In the genomic region with DNA sequence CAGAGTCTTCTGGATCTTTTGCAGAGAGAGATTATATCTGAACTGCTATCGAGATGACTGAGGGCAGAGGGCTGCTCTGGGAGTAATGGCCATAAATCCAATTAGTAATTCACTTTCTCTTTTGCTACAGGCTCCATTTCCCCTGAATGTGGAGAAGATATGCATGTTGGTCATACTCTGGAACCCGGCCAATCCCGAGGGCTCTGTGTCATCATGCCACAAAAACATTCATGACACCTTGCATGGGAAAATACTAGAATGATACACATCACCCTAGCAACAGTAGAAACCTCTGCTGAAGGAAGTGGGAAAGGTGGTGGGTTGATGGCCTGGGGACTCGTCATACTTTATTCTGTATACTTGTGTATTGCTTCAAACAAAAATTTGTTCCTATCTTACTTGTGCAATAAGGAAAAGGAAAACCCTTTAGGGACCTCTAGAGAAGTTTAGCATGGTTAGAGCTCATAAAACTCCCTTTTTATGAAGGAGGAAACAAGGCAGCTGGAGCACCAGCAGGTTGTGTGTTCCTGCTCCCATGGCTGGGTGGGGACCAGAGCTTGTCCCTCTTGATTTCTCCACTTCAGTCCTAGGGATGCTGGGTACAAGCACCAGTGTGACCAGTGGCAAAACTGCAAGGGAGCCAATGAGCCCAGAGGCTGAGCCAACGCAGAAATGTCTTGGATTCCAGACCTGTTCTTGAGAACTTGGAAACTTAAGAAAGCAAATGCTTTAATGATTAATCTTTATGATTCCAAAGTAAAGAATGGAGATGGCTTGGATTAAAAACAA, we compare ENCODE assay signal across 10 cellular contexts. TPM values are rescaled to one million over a fixed set of nuclear protein-coding genes. Genes with fewer than 3 reads are reported as not detected.
DNase-seq lines count a peak whose midpoint lies in the region; ATAC-seq lines count a peak whose summit lies in the region.
"Had no signal": no experiment of that assay in that cellular context is flagged by ENCODE, and none has a peak within 500 bp of the region (broad histone marks: within the 10 kb centered on the region; RNA-seq: fewer than 3 reads in every experiment).

No MANE protein-coding gene starts in this region.

- no peaks in the 10 kb centered on the region for H3K4me1 Mint-ChIP-seq in T-helper 17 cell
- H3K4me1 Mint-ChIP-seq: B cell had no signal

- no peak overlapping the region for H3K4me3 Mint-ChIP-seq in T-helper 17 cell
- H3K4me3 Mint-ChIP-seq: B cell had no signal

- ATAC-seq in T-helper 17 cell: peak; percentile 64
- ATAC-seq in GM19395 (IDR thresholded peaks at IDR 0.05; ENCODE audit: unreplicated experiment): no peak

- DNase-seq in NCI-H82 (lab: John Stamatoyannopoulos, UW) (peak; percentile 41), NCI-H82 treated with DMSO at 0.1 percent for 48 hours (lab: John Stamatoyannopoulos, UW; ENCODE audit: unreplicated experiment) (no peak), T-helper 17 cell (no peak), fibroblast of peridontal ligament (ENCODE audit: extremely low read depth) (peak; percentile 57), NCI-H1105 (lab: John Stamatoyannopoulos, UW) (no peak), NOMO-1 (lab: John Stamatoyannopoulos, UW; ENCODE audit: unreplicated experiment in 2 of 2) (no peak)
- peak; percentile 28 to 33 for DNase-seq in stimulated activated CD8-positive, alpha-beta memory T cell treated with anti-CD3 and anti-CD28 coated beads, Interleukin-4, amount 100 ng/mL, for 1 hour (ENCODE audit: low read depth in 2 of 2, low spot score in 1 of 2)

- H3K27me3 Mint-ChIP-seq in T-helper 17 cell: no peaks in the 10 kb centered on the region
- H3K27me3 Mint-ChIP-seq: B cell had no signal

- H3K9me3 ChIP-seq in T-helper 17 cell (ENCODE audit: control insufficient read depth, low read length, poor library complexity, severe bottlenecking): no peaks in the 10 kb centered on the region
- H3K9me3 ChIP-seq: heart left ventricle had no signal

- no peak overlapping the region for H3K27ac Mint-ChIP-seq in T-helper 17 cell
- H3K27ac Mint-ChIP-seq: B cell had no signal

- H3K36me3 Mint-ChIP-seq in T-helper 17 cell (ENCODE audit: low read depth): no peaks in the 10 kb centered on the region

RNA-seq across cellular contexts. Expression of gene CTAGE1, which starts 25.9 kb away (rescaled TPM):
- total RNA-seq in T-helper 17 cell: not detected
- total RNA-seq: B cell, heart left ventricle had no signal

Comparison
In these comparisons a context has a peak if more than half of its experiments do, and no peak if none do; other contexts are left out.
1. DNase-seq: peak in NCI-H82 (single experiment), fibroblast of peridontal ligament (single experiment) and stimulated activated CD8-positive, alpha-beta memory T cell treated with anti-CD3 and anti-CD28 coated beads, Interleukin-4, amount 100 ng/mL, for 1 hour (2 of 2); none in NCI-H82 treated with DMSO at 0.1 percent for 48 hours (single experiment), T-helper 17 cell (0 of 3), NCI-H1105 (single experiment) and NOMO-1 (0 of 2).